In genomic region chr6:99030915-99031314, GRCh38 we compare ENCODE assay signal across 20 cellular contexts.
DNase-seq lines count a peak whose midpoint lies in the region; ATAC-seq and TF ChIP-seq lines count a peak whose summit lies in the region.
"Had no signal": no experiment of that assay in that cellular context is flagged by ENCODE, and none has a peak within 500 bp of the region (broad histone marks: within the 10 kb centered on the region; RNA-seq: fewer than 3 reads in every experiment).

No MANE protein-coding gene starts in this region.

- CTCF ChIA-PET in CD4-positive, alpha-beta T cell (lab: Charles Lee) = interaction anchor here (1.0 kb wide), 1 partner anchor 13 kb away, joined by 3 read pairs; no protein-coding TSS in a partner anchor

- H2BK120ac ChIP-seq in mesenchymal stem cell (ENCODE audit: low read depth, low read length) = no peak overlapping the region

- no peak overlapping the region for H3K4me3 Mint-ChIP-seq in CD4-positive, alpha-beta T cell
- H3K4me3 Mint-ChIP-seq: B cell; CD4-positive, CD25-positive, alpha-beta regulatory T cell; CD8-positive, alpha-beta memory T cell had no signal

- H4K91ac ChIP-seq in mesenchymal stem cell (ENCODE audit: low read length) = no peak overlapping the region

- H3K4me1 ChIP-seq in mesenchymal stem cell (ENCODE audit: control insufficient read depth, insufficient read depth, low read depth, low read length) = no peaks in the 10 kb centered on the region
- H3K4me1 ChIP-seq in skeletal muscle tissue (ENCODE audit: control insufficient read depth in 3 of 3, insufficient read depth in 3 of 3, low read length in 3 of 3) = peaks cover 7 to 16% (median 10%) of the 10 kb centered on the region in 3 donors
- H3K4me1 ChIP-seq: BLaER1, HAP-1 had no signal

- H3K27me3 Mint-ChIP-seq in CD4-positive, alpha-beta T cell = peaks cover 19% of the 10 kb centered on the region
- H3K27me3 Mint-ChIP-seq: CD4-positive, CD25-positive, alpha-beta regulatory T cell had no signal

- no peak overlapping the region for H3K27ac ChIP-seq in mesenchymal stem cell (ENCODE audit: low read length, poor library complexity, severe bottlenecking)
- H3K27ac ChIP-seq in skeletal muscle tissue (ENCODE audit: low read depth, low read length) = peak overlapping the region; percentile 41
- H3K27ac ChIP-seq in CD4-positive, alpha-beta T cell (ENCODE audit: low read depth, low read length) = no peak overlapping the region
- H3K27ac ChIP-seq: 22Rv1, BLaER1, C4-2B, GM23248 had no signal

- POLR2A ChIA-PET in CD4-positive, alpha-beta T cell (lab: Charles Lee) = no interaction called here

- no peak for TF ChIP-seq CTCF in CD4-positive, alpha-beta T cell (IDR thresholded peaks at IDR 0.05)

- H2BK5ac ChIP-seq in mesenchymal stem cell (ENCODE audit: low read depth, low read length, poor library complexity, severe bottlenecking) = no peak overlapping the region

- DNase-seq in NCI-H146 (lab: John Stamatoyannopoulos, UW) (peak; percentile 40), NCI-H146 treated with DMSO at 0.1 percent for 48 hours (lab: John Stamatoyannopoulos, UW; ENCODE audit: unreplicated experiment) (no peak), mesenchymal stem cell (no peak), iPS-NIHi11 (ENCODE audit: low spot score) (no peak)
- no peak for DNase-seq in CD4-positive, alpha-beta T cell
- DNase-seq: CD4-positive, CD25-positive, alpha-beta regulatory T cell; CD8-positive, alpha-beta memory T cell; DMS 273 treated with DMSO at 0.1 percent for 48 hours; DMS79; EL; GDM1; GM23248; HFFc6 had no signal

- ATAC-seq in CD4-positive, alpha-beta T cell (ENCODE audit: poor library complexity) = no peak
- ATAC-seq: GM12878 had no signal

- no peak overlapping the region for H4K8ac ChIP-seq in mesenchymal stem cell (ENCODE audit: low read length)

- no peak overlapping the region for H2AFZ ChIP-seq in mesenchymal stem cell (ENCODE audit: low read depth, low read length)
- H2AFZ ChIP-seq: GM23248 had no signal

- no peak overlapping the region for H3K9ac ChIP-seq in mesenchymal stem cell (ENCODE audit: low read length)
- H3K9ac ChIP-seq in skeletal muscle tissue (ENCODE audit: low read depth in 1 of 3, low read length in 3 of 3) = no peak overlapping the region
- H3K9ac ChIP-seq: BLaER1, GM23248 had no signal

- no peaks in the 10 kb centered on the region for H3K79me1 ChIP-seq in mesenchymal stem cell (replicated peaks; ENCODE audit: low read length, poor library complexity, severe bottlenecking)

- peak overlapping the region; percentile 26 for H2BK15ac ChIP-seq in mesenchymal stem cell (ENCODE audit: low read depth, poor library complexity, severe bottlenecking)

- H3K4ac ChIP-seq in mesenchymal stem cell (ENCODE audit: low read depth in 1 of 2, low read length in 2 of 2) = no peak overlapping the region

- no peak overlapping the region for H3K14ac ChIP-seq in mesenchymal stem cell (ENCODE audit: low read length in 2 of 2)

- no peak overlapping the region for H2AK5ac ChIP-seq in mesenchymal stem cell (ENCODE audit: low read length, severe bottlenecking)

- no peaks in the 10 kb centered on the region for H3K36me3 ChIP-seq in mesenchymal stem cell (ENCODE audit: control insufficient read depth in 1 of 2, insufficient read depth in 2 of 2, low read depth in 1 of 2, low read length in 2 of 2)
- no peaks in the 10 kb centered on the region for H3K36me3 ChIP-seq in skeletal muscle tissue (ENCODE audit: control insufficient read depth in 3 of 3, insufficient read depth in 3 of 3, low read length in 3 of 3)
- H3K36me3 ChIP-seq: BLaER1, HAP-1 had no signal

- H3K23ac ChIP-seq in mesenchymal stem cell (ENCODE audit: low read length in 2 of 2) = no peak overlapping the region

- H3K27me3 ChIP-seq in mesenchymal stem cell (ENCODE audit: control insufficient read depth in 1 of 2, insufficient read depth in 1 of 2, low read length in 2 of 2) = no peaks in the 10 kb centered on the region
- H3K27me3 ChIP-seq in skeletal muscle tissue (ENCODE audit: control insufficient read depth in 3 of 3, insufficient read depth in 3 of 3, low read length in 3 of 3) = no peaks in the 10 kb centered on the region
- H3K27me3 ChIP-seq in CD4-positive, alpha-beta T cell (ENCODE audit: control insufficient read depth, insufficient read depth, low read length) = no peaks in the 10 kb centered on the region
- H3K27me3 ChIP-seq: BLaER1 had no signal

- intact Hi-C loops in CD4-positive, alpha-beta T cell (cut with DNase I, micrococcal nuclease) = no loop called here

- H3K18ac ChIP-seq in mesenchymal stem cell (ENCODE audit: low read depth in 1 of 2, low read length in 2 of 2) = no peak overlapping the region

- WGBS in mesenchymal stem cell = 44% methylated on average over 1 of the region's 1 CpG

- H3K36me3 Mint-ChIP-seq in CD4-positive, alpha-beta T cell (ENCODE audit: low read depth) = no peaks in the 10 kb centered on the region
- H3K36me3 Mint-ChIP-seq: CD4-positive, CD25-positive, alpha-beta regulatory T cell had no signal

- no peak overlapping the region for H3K27ac Mint-ChIP-seq in CD4-positive, alpha-beta T cell
- H3K27ac Mint-ChIP-seq: B cell; CD4-positive, CD25-positive, alpha-beta regulatory T cell; CD8-positive, alpha-beta memory T cell; HFFc6 had no signal

- no peak overlapping the region for H3K4me2 ChIP-seq in mesenchymal stem cell (ENCODE audit: low read length, poor library complexity, severe bottlenecking)
- H3K4me2 ChIP-seq: BLaER1 had no signal

- H2BK12ac ChIP-seq in mesenchymal stem cell (ENCODE audit: low read length in 2 of 2) = no peak overlapping the region

- H3K9me3 Mint-ChIP-seq in CD4-positive, alpha-beta T cell = peaks cover 16% of the 10 kb centered on the region

- H3K9me3 ChIP-seq in mesenchymal stem cell (ENCODE audit: control insufficient read depth, low read length) (peaks cover 8% of the 10 kb centered on the region), skeletal muscle tissue (ENCODE audit: control insufficient read depth in 3 of 3, low read length in 3 of 3) (peaks cover under 1 to 3% (median 3%) of the 10 kb centered on the region in 3 donors)
- peaks cover 3% of the 10 kb centered on the region for H3K9me3 ChIP-seq in CD4-positive, alpha-beta T cell (ENCODE audit: control insufficient read depth, low read length)

- no peaks in the 10 kb centered on the region for H3K4me1 Mint-ChIP-seq in CD4-positive, alpha-beta T cell (ENCODE audit: low read depth)
- H3K4me1 Mint-ChIP-seq: B cell; CD4-positive, CD25-positive, alpha-beta regulatory T cell; CD8-positive, alpha-beta memory T cell had no signal

- H3K4me3 ChIP-seq in mesenchymal stem cell (ENCODE audit: insufficient read depth in 1 of 2, low read depth in 1 of 2, low read length in 2 of 2) = no peak overlapping the region
- H3K4me3 ChIP-seq in skeletal muscle tissue (ENCODE audit: low read length in 3 of 3) = no peak overlapping the region
- H3K4me3 ChIP-seq: BLaER1, GM12878, GM23248, HAP-1 had no signal
